Comparison of ENCODE assay signal across 1 cellular context in the genomic region with DNA sequence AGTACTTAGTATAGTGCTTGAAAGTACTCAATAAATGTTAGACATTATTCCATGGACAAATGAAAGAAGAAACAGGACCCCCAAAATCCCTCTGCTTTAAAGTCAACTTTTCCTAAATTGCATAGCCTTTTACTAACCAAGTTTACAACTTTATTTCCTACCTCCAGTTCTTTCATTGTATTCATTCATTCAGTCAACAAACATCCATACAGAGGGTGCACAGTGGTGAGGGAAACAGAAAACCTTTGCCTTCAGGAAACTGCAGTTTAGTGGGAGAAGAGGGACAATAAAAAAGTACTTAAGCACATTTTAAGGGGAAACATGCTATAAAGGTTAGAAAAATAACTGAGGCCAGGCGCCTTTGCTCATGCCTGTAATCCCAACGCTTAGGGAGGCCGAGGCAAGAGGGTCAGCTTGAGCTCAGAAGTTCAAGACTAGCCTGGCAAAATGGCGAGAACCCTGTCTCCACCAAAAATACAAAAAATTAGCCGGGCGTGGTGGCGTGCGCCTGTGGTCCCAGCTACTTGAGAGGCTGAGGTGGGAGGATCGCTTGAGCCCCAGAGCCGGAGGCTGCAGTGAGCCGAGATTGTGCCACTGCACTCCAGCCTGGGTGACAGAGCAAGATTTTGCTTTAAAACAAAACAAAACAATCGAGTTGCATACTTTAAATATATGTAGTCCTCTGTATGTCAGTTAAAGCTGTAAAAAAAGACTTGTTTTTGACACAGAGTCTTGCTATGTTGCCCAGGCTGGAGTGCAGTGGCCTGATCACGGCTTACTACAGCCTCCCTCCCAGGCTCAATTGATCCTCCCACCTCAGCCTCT.
TF ChIP-seq lines count a peak whose summit lies in the region.

No MANE protein-coding gene starts in this region.

TF ChIP-seq in HEK293, 187 proteins besides CTCF, POLR2A, EP300 and RAD21 (continued from another document):
- TF ChIP-seq, protein P1, sequence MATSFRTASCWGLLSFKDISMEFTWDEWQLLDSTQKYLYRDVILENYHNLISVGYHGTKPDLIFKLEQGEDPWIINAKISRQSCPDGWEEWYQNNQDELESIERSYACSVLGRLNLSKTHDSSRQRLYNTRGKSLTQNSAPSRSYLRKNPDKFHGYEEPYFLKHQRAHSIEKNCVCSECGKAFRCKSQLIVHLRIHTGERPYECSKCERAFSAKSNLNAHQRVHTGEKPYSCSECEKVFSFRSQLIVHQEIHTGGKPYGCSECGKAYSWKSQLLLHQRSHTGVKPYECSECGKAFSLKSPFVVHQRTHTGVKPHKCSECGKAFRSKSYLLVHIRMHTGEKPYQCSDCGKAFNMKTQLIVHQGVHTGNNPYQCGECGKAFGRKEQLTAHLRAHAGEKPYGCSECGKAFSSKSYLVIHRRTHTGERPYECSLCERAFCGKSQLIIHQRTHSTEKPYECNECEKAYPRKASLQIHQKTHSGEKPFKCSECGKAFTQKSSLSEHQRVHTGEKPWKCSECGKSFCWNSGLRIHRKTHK (tag by site-specific recombination; IDR thresholded peaks at IDR 0.05) = no peak
- TF ChIP-seq BCL11B (tag by site-specific recombination; IDR thresholded peaks at IDR 0.05; ENCODE audit: low read depth) = no peak
- TF ChIP-seq, protein P2, sequence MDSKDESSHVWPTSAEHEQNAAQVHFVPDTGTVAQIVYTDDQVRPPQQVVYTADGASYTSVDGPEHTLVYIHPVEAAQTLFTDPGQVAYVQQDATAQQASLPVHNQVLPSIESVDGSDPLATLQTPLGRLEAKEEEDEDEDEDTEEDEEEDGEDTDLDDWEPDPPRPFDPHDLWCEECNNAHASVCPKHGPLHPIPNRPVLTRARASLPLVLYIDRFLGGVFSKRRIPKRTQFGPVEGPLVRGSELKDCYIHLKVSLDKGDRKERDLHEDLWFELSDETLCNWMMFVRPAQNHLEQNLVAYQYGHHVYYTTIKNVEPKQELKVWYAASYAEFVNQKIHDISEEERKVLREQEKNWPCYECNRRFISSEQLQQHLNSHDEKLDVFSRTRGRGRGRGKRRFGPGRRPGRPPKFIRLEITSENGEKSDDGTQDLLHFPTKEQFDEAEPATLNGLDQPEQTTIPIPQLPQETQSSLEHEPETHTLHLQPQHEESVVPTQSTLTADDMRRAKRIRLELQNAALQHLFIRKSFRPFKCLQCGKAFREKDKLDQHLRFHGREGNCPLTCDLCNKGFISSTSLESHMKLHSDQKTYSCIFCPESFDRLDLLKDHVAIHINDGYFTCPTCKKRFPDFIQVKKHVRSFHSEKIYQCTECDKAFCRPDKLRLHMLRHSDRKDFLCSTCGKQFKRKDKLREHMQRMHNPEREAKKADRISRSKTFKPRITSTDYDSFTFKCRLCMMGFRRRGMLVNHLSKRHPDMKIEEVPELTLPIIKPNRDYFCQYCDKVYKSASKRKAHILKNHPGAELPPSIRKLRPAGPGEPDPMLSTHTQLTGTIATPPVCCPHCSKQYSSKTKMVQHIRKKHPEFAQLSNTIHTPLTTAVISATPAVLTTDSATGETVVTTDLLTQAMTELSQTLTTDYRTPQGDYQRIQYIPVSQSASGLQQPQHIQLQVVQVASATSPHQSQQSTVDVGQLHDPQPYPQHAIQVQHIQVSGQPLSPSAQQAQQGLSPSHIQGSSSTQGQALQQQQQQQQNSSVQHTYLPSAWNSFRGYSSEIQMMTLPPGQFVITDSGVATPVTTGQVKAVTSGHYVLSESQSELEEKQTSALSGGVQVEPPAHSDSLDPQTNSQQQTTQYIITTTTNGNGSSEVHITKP (tag by site-specific recombination; IDR thresholded peaks at IDR 0.05) = 0 out of 2 replicates have a peak, but pooled peaks have one; percentile 25
